ENCODE assay signal across 32 cellular contexts in genomic region chr13:80438521-80438920, GRCh38.
"Had no signal": no experiment of that assay in that cellular context is flagged by ENCODE, and none has a peak within 500 bp of the region (broad histone marks: within the 10 kb centered on the region; RNA-seq: fewer than 3 reads in every experiment).

No MANE protein-coding gene starts in this region.

- H3K36me3 ChIP-seq: adrenal gland, brain microvascular endothelial cell, breast epithelium had no signal

- H3K4me1 ChIP-seq: body of pancreas had no signal

- H3K4me3 ChIP-seq: adrenal gland, body of pancreas, breast epithelium had no signal

- H3K9me3 ChIP-seq: adrenal gland, body of pancreas, breast epithelium had no signal

- H3K27ac ChIP-seq: body of pancreas, brain microvascular endothelial cell, VCaP had no signal

- ATAC-seq: activated CD8-positive, alpha-beta T cell treated with anti-CD3 and anti-CD28 coated beads for 36 hours; activated naive CD4-positive, alpha-beta T cell treated with anti-CD3 and anti-CD28 coated beads, Interleukin-2, amount 50 U/mL, for 72 hours; activated T-cell treated with anti-CD3 and anti-CD28 coated beads, Interleukin-2, amount 50 U/mL, for 4 hours; activated T-cell treated with anti-CD3 and anti-CD28 coated beads, Interleukin-2, amount 50 U/mL, for 72 hours; activated T-helper 17 cell treated with anti-CD3 and anti-CD28 coated beads, Interleukin-2, amount 50 U/mL, for 72 hours; body of pancreas had no signal

- H3K27me3 ChIP-seq: adrenal gland, body of pancreas, brain microvascular endothelial cell, breast epithelium had no signal

- DNase-seq: activated B cell treated with CpG ODN at 0.5 μM for 24 hours; activated CD4-positive, alpha-beta memory T cell treated with anti-CD3 and anti-CD28 coated beads for 36 hours; activated CD4-positive, alpha-beta T cell treated with anti-CD3 and anti-CD28 coated beads for 4 hours; activated CD4-positive, alpha-beta T cell treated with anti-CD3 and anti-CD28 coated beads, Interleukin-2, amount 10 ng/mL, durations not matched to agents 24 days and 14 days; activated CD4-positive, alpha-beta T cell treated with anti-CD3 and anti-CD28 coated beads, Interleukin-2, amount 50 U/mL, for 1 hour; activated CD4-positive, alpha-beta T cell treated with anti-CD3 and anti-CD28 coated beads, Interleukin-2, amount 50 U/mL, for 4 hours; activated CD4-positive, CD25-positive, alpha-beta regulatory T cell treated with anti-CD3 and anti-CD28 coated beads, Interleukin-2, amount 50 U/mL, for 72 hours; activated CD8-positive, alpha-beta memory T cell treated with anti-CD3 and anti-CD28 coated beads, Interleukin-2, amount 50 U/mL, for 4 hours; activated CD8-positive, alpha-beta T cell treated with anti-CD3 and anti-CD28 coated beads for 36 hours; activated effector memory CD4-positive, alpha-beta T cell treated with anti-CD3 and anti-CD28 coated beads, Interleukin-2, amount 50 U/mL, for 16 hours; activated gamma-delta T cell treated with Interleukin-2 at 50 U/mL for 16 hours; activated naive CD4-positive, alpha-beta T cell; activated naive CD4-positive, alpha-beta T cell treated with anti-CD3 and anti-CD28 coated beads for 36 hours; activated naive CD4-positive, alpha-beta T cell treated with anti-CD3 and anti-CD28 coated beads, Interleukin-2, amount 50 U/mL, for 16 hours; activated naive CD8-positive, alpha-beta T cell treated with anti-CD3 and anti-CD28 coated beads for 36 hours; activated T-cell treated with anti-CD3 and anti-CD28 coated beads for 4 hours; activated T-cell treated with anti-CD3 and anti-CD28 coated beads, Interleukin-2, amount 50 U/mL, for 1 hour; activated T-cell treated with anti-CD3 and anti-CD28 coated beads, Interleukin-2, amount 50 U/mL, for 4 hours; activated T-cell treated with anti-CD3 and anti-CD28 coated beads, Interleukin-2, amount 50 U/mL, for 72 hours; adrenal gland; amniotic stem cell; aorta; body of pancreas; brain microvascular endothelial cell; central memory CD4-positive, alpha-beta T cell; T-helper 1 cell; T-helper 2 cell; T-helper 9 cell had no signal
